14 cellular contexts compared by ENCODE assay signal in the genomic region with DNA sequence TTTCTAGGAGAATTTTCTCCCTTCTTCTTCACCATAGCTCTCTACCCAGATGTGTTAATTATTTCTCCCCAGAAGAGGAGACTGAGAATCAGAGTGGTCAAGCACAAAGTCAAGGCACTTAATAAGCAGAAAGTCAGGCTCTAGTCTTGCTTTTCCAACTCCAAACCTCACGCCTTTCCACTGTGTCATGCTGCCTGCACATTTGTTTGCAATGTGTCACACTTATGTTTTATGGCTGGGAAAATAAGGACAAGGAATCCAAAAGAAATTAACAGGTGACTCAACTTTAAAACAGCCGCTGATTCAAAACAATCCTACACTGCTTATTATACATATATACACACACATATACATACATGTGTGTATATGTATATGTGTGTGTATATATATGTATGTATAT.
DNase-seq lines count a peak whose midpoint lies in the region; ATAC-seq and TF ChIP-seq lines count a peak whose summit lies in the region.
"Had no signal": no experiment of that assay in that cellular context is flagged by ENCODE, and none has a peak within 500 bp of the region (broad histone marks: within the 10 kb centered on the region; RNA-seq: fewer than 3 reads in every experiment).

No MANE protein-coding gene starts in this region.

- peaks cover 68% of the 10 kb centered on the region for H3K4me1 Mint-ChIP-seq in HFFc6 (ENCODE audit: low read depth)
- H3K4me1 Mint-ChIP-seq: neural progenitor cell had no signal

- DNase-seq in A172 (ENCODE audit: low spot score) (peak; percentile 88), HFFc6 (peak; percentile 88), adipocyte (ENCODE audit: low read depth) (peak; percentile 57), foreskin keratinocyte (peak; percentile 76 to 90), DMS153 treated with DMSO at 0.1 percent for 48 hours (lab: John Stamatoyannopoulos, UW; ENCODE audit: unreplicated experiment) (no peak), aorta (no peak)
- DNase-seq in stimulated activated CD4-positive, alpha-beta T cell treated with anti-CD3 and anti-CD28 coated beads, Interleukin-2, amount 100 ng/mL, for 24 hours = no peak
- DNase-seq in activated T-cell treated with anti-CD3 and anti-CD28 coated beads, Interleukin-2, amount 50 U/mL, for 48 hours = no peak
- DNase-seq: effector CD4-positive, alpha-beta T cell; heart right ventricle; NCI-H1417 treated with DMSO at 0.1 percent for 48 hours; NCI-H510A; spleen had no signal

- 6 to 10% methylated on average over 2 of the region's 2 CpGs for WGBS in aorta, 2 donors

- no peaks in the 10 kb centered on the region for H3K27me3 ChIP-seq in adipocyte (replicated peaks; ENCODE audit: control insufficient read depth, insufficient read depth, low read length)
- H3K27me3 ChIP-seq in foreskin keratinocyte = no peaks in the 10 kb centered on the region
- H3K27me3 ChIP-seq in aorta (ENCODE audit: control insufficient read depth in 1 of 2, insufficient read depth in 2 of 2, low read length in 1 of 2) = no peaks in the 10 kb centered on the region
- H3K27me3 ChIP-seq: heart right ventricle, neural progenitor cell, spleen had no signal

- no peak overlapping the region for H3K9ac ChIP-seq in adipocyte (ENCODE audit: low read length)
- H3K9ac ChIP-seq: neural progenitor cell had no signal

- H3K9me3 Mint-ChIP-seq in HFFc6 = no peaks in the 10 kb centered on the region
- H3K9me3 Mint-ChIP-seq: neural progenitor cell had no signal

- ATAC-seq in foreskin keratinocyte = peak; percentile 98
- ATAC-seq in aorta (ENCODE audit: low FRiP score) = no peak
- ATAC-seq: heart right ventricle had no signal

- intact Hi-C loops in aorta (cut with DNase I) = no loop called here

- H3K4me3 ChIP-seq in adipocyte (ENCODE audit: low read length) = no peak overlapping the region
- H3K4me3 ChIP-seq in aorta (ENCODE audit: low read length in 2 of 2) = no peak overlapping the region
- H3K4me3 ChIP-seq: heart right ventricle, neural progenitor cell, spleen had no signal

- H3K4me1 ChIP-seq in adipocyte (ENCODE audit: control insufficient read depth, insufficient read depth, low read length) (peaks cover 12% of the 10 kb centered on the region), foreskin keratinocyte (peaks cover 9% of the 10 kb centered on the region), aorta (ENCODE audit: control insufficient read depth in 1 of 2, insufficient read depth in 2 of 2, low read length in 2 of 2) (peaks cover 2 to 5% of the 10 kb centered on the region in 2 donors)
- H3K4me1 ChIP-seq: heart right ventricle, neural progenitor cell, spleen had no signal

- H3K9me3 ChIP-seq in adipocyte (ENCODE audit: control insufficient read depth, low read length) = no peaks in the 10 kb centered on the region
- peaks cover 2% of the 10 kb centered on the region for H3K9me3 ChIP-seq in aorta (ENCODE audit: control insufficient read depth, low read length)
- H3K9me3 ChIP-seq: spleen had no signal

- H3K27ac ChIP-seq in foreskin keratinocyte (no peak overlapping the region), aorta (ENCODE audit: low read depth in 1 of 2, low read length in 2 of 2) (no peak overlapping the region)
- H3K27ac ChIP-seq: heart right ventricle, neural progenitor cell, spleen had no signal

- H3K27ac Mint-ChIP-seq in HFFc6 = peak overlapping the region; percentile 90
- H3K27ac Mint-ChIP-seq: neural progenitor cell had no signal

- no peaks in the 10 kb centered on the region for H3K27me3 Mint-ChIP-seq in HFFc6 (ENCODE audit: insufficient read depth)

- H3K36me3 ChIP-seq in adipocyte (ENCODE audit: control insufficient read depth, insufficient read depth, low read length, severe bottlenecking) (no peaks in the 10 kb centered on the region), aorta (ENCODE audit: control insufficient read depth in 1 of 2, insufficient read depth in 2 of 2, low read length in 1 of 2) (no peaks in the 10 kb centered on the region)
- H3K36me3 ChIP-seq: heart right ventricle, neural progenitor cell, spleen had no signal

- H3K36me3 Mint-ChIP-seq in HFFc6 (ENCODE audit: low read depth) = peaks cover 10% of the 10 kb centered on the region; the same call in 1 of the 2 replicates
- H3K36me3 Mint-ChIP-seq: neural progenitor cell had no signal

- TF ChIP-seq CTCF in HFFc6 (IDR thresholded peaks at IDR 0.05) = no peak
- no peak for TF ChIP-seq CTCF in foreskin keratinocyte (conservative IDR thresholded peaks at IDR 0.05)

- H3K4me3 Mint-ChIP-seq in HFFc6 = peak overlapping the region; percentile 23
- H3K4me3 Mint-ChIP-seq: neural progenitor cell had no signal

Comparison
In these comparisons a context has a peak if more than half of its experiments do, and no peak if none do; other contexts are left out.
1. DNase-seq: peak in A172 (single experiment), HFFc6 (single experiment), adipocyte (single experiment) and foreskin keratinocyte (2 of 2); none in DMS153 treated with DMSO at 0.1 percent for 48 hours (single experiment), stimulated activated CD4-positive, alpha-beta T cell treated with anti-CD3 and anti-CD28 coated beads, Interleukin-2, amount 100 ng/mL, for 24 hours (0 of 2), activated T-cell treated with anti-CD3 and anti-CD28 coated beads, Interleukin-2, amount 50 U/mL, for 48 hours (0 of 2) and aorta (0 of 2).